In genomic region chr18:77068321-77068841, GRCh38 we compare ENCODE assay signal across 8 cellular contexts.
DNase-seq lines count a peak whose midpoint lies in the region; ATAC-seq and TF ChIP-seq lines count a peak whose summit lies in the region.

No MANE protein-coding gene starts in this region.

- DNase-seq in GF-D8 (lab: John Stamatoyannopoulos, UW) = peak; percentile 56
- no peak for DNase-seq in SK-N-SH
- no peak for DNase-seq in osteoblast (ENCODE audit: insufficient read length, low spot score, missing footprints)
- DNase-seq in GM13977 (ENCODE audit: low spot score) = no peak
- DNase-seq in RPMI8226 = no peak

- 48% methylated on average over 8 of the region's 8 CpGs for WGBS in SK-N-SH (ENCODE audit: low lambda C conversion rate)

- peak in 1 of 2 experiments; percentile 18; a peak in 1 of 4 replicates for TF ChIP-seq EP300 in SK-N-SH (IDR thresholded peaks at IDR 0.05; ENCODE audit: borderline replicate concordance in 1 of 2, low read depth in 1 of 2, low read length in 1 of 2)

- H4K20me1 ChIP-seq in SK-N-SH (ENCODE audit: insufficient read depth) (no peaks in the 10 kb centered on the region), osteoblast (ENCODE audit: insufficient read depth, low read length) (no peaks in the 10 kb centered on the region)

- H3K9ac ChIP-seq in SK-N-SH (peak overlapping the region; percentile 35), duodenal mucosa (ENCODE audit: low read depth in 1 of 2, low read length in 2 of 2) (no peak overlapping the region)

- peak overlapping the region; percentile 35; the same call in 1 of the 2 replicates for H2AFZ ChIP-seq in SK-N-SH (ENCODE audit: low read depth)
- H2AFZ ChIP-seq in osteoblast (ENCODE audit: low read length) = peak overlapping the region; percentile 24

- H3K9me2 ChIP-seq in SK-N-SH = no peaks in the 10 kb centered on the region

- no peak for TF ChIP-seq CTCF in SK-N-SH (IDR thresholded peaks at IDR 0.05)
- no peak for TF ChIP-seq CTCF in osteoblast (IDR thresholded peaks at IDR 0.05; ENCODE audit: extremely low read depth, low read depth, low read length)
- no peak for TF ChIP-seq CTCF in GM13977 (IDR thresholded peaks at IDR 0.05; ENCODE audit: extremely low read depth, insufficient read depth, missing control alignments)

- H3K79me2 ChIP-seq in SK-N-SH (ENCODE audit: insufficient read depth) (no peaks in the 10 kb centered on the region), osteoblast (ENCODE audit: insufficient read depth, low read length) (no peaks in the 10 kb centered on the region)

- no peak overlapping the region for H3K4me3 ChIP-seq in SK-N-SH (ENCODE audit: low read depth in 2 of 2, low read length in 1 of 2)
- H3K4me3 ChIP-seq in duodenal mucosa (ENCODE audit: low read depth in 1 of 2, low read length in 2 of 2) = peak overlapping the region in 1 of 2 donors; percentile 19
- no peak overlapping the region for H3K4me3 ChIP-seq in osteoblast (ENCODE audit: insufficient read depth, low read length)

- in situ Hi-C loops in GM13977 (cut with MboI; ENCODE audit: low pct_unique_long_range_greater_than_20kb, low sequenced_read_pairs, unreplicated experiment) = loop anchor here (10.0 kb wide), 1 partner anchor 56 kb away; no protein-coding TSS in a partner anchor

- H3K4me1 ChIP-seq in SK-N-SH (ENCODE audit: control insufficient read depth in 1 of 2, insufficient read depth in 2 of 2, low read depth in 1 of 2, low read length in 1 of 2) (peaks cover 3 to 35% of the 10 kb centered on the region in 2 experiments), duodenal mucosa (ENCODE audit: control insufficient read depth in 1 of 2, insufficient read depth in 2 of 2, low read length in 2 of 2) (peaks cover 30 to 63% of the 10 kb centered on the region in 2 donors), osteoblast (ENCODE audit: insufficient read depth, low read length) (peaks cover 61% of the 10 kb centered on the region)

- ATAC-seq in HG02623 (IDR thresholded peaks at IDR 0.05; ENCODE audit: unreplicated experiment) (peak; percentile 27), HG03196 (IDR thresholded peaks at IDR 0.05; ENCODE audit: unreplicated experiment) (no peak)

- POLR2A ChIA-PET in SK-N-SH (lab: Yijun Ruan, JAX) = no interaction called here

- no peak for TF ChIP-seq RAD21 in SK-N-SH (IDR thresholded peaks at IDR 0.05; ENCODE audit: low read length)

- no peaks in the 10 kb centered on the region for H3K9me3 ChIP-seq in SK-N-SH
- H3K9me3 ChIP-seq in duodenal mucosa (ENCODE audit: control insufficient read depth in 1 of 2, low read length in 2 of 2) = no peaks in the 10 kb centered on the region
- H3K9me3 ChIP-seq in osteoblast (ENCODE audit: low read depth, low read length) = no peaks in the 10 kb centered on the region

- H3K27me3 ChIP-seq in SK-N-SH (ENCODE audit: insufficient read depth) (no peaks in the 10 kb centered on the region), duodenal mucosa (ENCODE audit: control insufficient read depth in 1 of 2, insufficient read depth in 2 of 2, low read length in 2 of 2) (no peaks in the 10 kb centered on the region), osteoblast (ENCODE audit: insufficient read depth, low read length) (no peaks in the 10 kb centered on the region)

- CTCF ChIA-PET in SK-N-SH (lab: Yijun Ruan, JAX) = interaction anchor here (1.1 to 1.6 kb wide), 2 partner anchors 12 to 68 kb away, joined by 4 to 8 read pairs; no protein-coding TSS in a partner anchor

- no peaks in the 10 kb centered on the region for H3K36me3 ChIP-seq in SK-N-SH (replicated peaks in 1 of 2; ENCODE audit: control insufficient read depth in 1 of 2, insufficient read depth in 2 of 2, low read length in 1 of 2)
- H3K36me3 ChIP-seq in duodenal mucosa (ENCODE audit: control insufficient read depth in 1 of 2, insufficient read depth in 2 of 2, low read length in 2 of 2) = peaks cover 0 to 12% of the 10 kb centered on the region in 2 donors
- no peaks in the 10 kb centered on the region for H3K36me3 ChIP-seq in osteoblast (ENCODE audit: insufficient read depth, low read length)

- H3K4me2 ChIP-seq in SK-N-SH (peak overlapping the region; percentile 64), osteoblast (ENCODE audit: insufficient read depth, low read length) (peak overlapping the region; percentile 41)

- peak overlapping the region in 1 of 2 experiments; percentile 77; a peak in 3 of 4 replicates for H3K27ac ChIP-seq in SK-N-SH (ENCODE audit: low read depth in 2 of 2, low read length in 1 of 2)
- H3K27ac ChIP-seq in duodenal mucosa (ENCODE audit: low read depth, low read length) = peak overlapping the region; percentile 53
- peak overlapping the region; percentile 84 for H3K27ac ChIP-seq in osteoblast (ENCODE audit: low read depth, low read length)

- H3F3A ChIP-seq in SK-N-SH (replicated peaks; ENCODE audit: insufficient read depth) = peaks cover 34% of the 10 kb centered on the region

TF ChIP-seq in SK-N-SH, 30 proteins besides CTCF, POLR2A, EP300 and RAD21:
- TF ChIP-seq TCF12 (IDR thresholded peaks at IDR 0.05) = peak; percentile 39; the same call in 1 of the 2 replicates
- TF ChIP-seq YY1 (IDR thresholded peaks at IDR 0.05; ENCODE audit: low read depth) = no peak
TF ChIP-seq in SK-N-SH: peak in this region for 1.
